25 cellular contexts compared by ENCODE assay signal in the genomic region with DNA sequence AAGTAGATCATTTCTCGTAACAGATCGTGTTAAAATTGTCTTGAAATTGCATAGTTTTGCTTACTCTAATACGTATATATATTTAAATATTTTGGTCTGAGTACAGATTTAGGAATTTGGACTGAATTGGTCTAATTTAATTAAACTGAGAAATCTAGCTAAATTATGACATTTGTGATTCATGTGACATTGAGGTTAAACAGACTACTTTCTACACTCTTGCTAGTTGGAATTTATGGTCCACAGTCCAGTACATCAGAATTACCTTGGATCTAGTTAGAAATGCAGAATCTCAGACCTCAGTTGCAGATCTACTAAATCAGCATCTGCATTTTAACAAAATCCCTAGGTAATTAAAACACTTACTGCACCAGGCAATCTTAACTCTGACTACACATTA.
"Had no signal": no experiment of that assay in that cellular context is flagged by ENCODE, and none has a peak within 500 bp of the region (broad histone marks: within the 10 kb centered on the region; RNA-seq: fewer than 3 reads in every experiment).

No MANE protein-coding gene starts in this region.

- H3K79me2 ChIP-seq: hepatocyte had no signal

- DNase-seq: colonic mucosa; cortex of kidney; dermis blood vessel endothelial cell; dorsolateral prefrontal cortex; effector CD4-positive, alpha-beta T cell; effector CD8-positive, alpha-beta T cell; effector memory CD4-positive, alpha-beta T cell; effector memory CD8-positive, alpha-beta T cell; endodermal cell; erythroblast; esophagus squamous epithelium; foreskin fibroblast; foreskin keratinocyte; foreskin melanocyte; gastrocnemius medialis; glutamatergic neuron; head of caudate nucleus; heart left ventricle; heart right ventricle had no signal

- ATAC-seq: effector memory CD8-positive, alpha-beta T cell; esophagus mucosa; foreskin keratinocyte; gastrocnemius medialis; gastroesophageal sphincter; heart left ventricle; heart right ventricle had no signal

- H3K9me3 ChIP-seq: colonic mucosa, esophagus squamous epithelium, gastrocnemius medialis had no signal

- H3K27me3 ChIP-seq: colonic mucosa, esophagus muscularis mucosa, esophagus squamous epithelium, foreskin keratinocyte, gastrocnemius medialis, gastroesophageal sphincter, heart left ventricle, heart right ventricle, hepatocyte had no signal

- H3K4me3 ChIP-seq: colonic mucosa, coronary artery, dorsolateral prefrontal cortex, esophagus muscularis mucosa, esophagus squamous epithelium, gastrocnemius medialis, gastroesophageal sphincter, heart left ventricle, heart right ventricle, hepatocyte had no signal

- H3K4me2 ChIP-seq: hepatocyte had no signal

- H3K27ac ChIP-seq: colonic mucosa, coronary artery, dorsolateral prefrontal cortex, epithelial cell of prostate, esophagus muscularis mucosa, esophagus squamous epithelium, foreskin keratinocyte, gastrocnemius medialis, gastroesophageal sphincter, heart left ventricle, heart right ventricle, hepatocyte had no signal

- H3K4me1 ChIP-seq: colonic mucosa, esophagus muscularis mucosa, esophagus squamous epithelium, foreskin keratinocyte, gastrocnemius medialis, gastroesophageal sphincter, heart left ventricle, heart right ventricle had no signal

- H3K36me3 ChIP-seq: colonic mucosa, esophagus muscularis mucosa, esophagus squamous epithelium, gastrocnemius medialis, gastroesophageal sphincter, heart left ventricle, heart right ventricle had no signal

- H2AFZ ChIP-seq: hepatocyte had no signal
